In the genomic region with DNA sequence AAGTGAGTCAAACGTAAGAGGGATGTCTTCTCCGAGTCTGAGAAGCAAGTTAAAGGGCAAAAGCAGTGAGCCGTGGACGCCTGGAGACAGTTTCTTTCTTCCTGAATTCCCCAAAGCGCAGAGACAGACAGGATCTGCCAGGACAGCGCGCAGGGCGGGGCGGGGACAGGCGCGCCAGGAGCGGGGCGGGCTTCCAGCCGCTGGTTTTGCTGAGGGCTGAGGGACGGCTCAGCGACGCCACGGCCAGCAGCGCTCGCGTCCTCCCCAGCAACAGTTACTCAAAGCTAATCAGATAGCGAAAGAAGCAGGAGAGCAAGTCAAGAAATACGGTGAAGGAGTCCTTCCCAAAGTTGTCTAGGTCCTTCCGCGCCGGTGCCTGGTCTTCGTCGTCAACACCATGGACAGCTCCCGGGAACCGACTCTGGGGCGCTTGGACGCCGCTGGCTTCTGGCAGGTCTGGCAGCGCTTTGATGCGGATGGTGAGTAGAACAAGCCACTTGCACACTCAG, we compare ENCODE assay signal across 1 cellular context.
TF ChIP-seq lines count a peak whose summit lies in the region.

A gene with protein sequence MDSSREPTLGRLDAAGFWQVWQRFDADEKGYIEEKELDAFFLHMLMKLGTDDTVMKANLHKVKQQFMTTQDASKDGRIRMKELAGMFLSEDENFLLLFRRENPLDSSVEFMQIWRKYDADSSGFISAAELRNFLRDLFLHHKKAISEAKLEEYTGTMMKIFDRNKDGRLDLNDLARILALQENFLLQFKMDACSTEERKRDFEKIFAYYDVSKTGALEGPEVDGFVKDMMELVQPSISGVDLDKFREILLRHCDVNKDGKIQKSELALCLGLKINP (plus strand): TSS at position 209 of the 509 bp plus-strand sequence. CDS start 189 bp downstream, at position 398.

TF ChIP-seq in WTC11, 78 proteins besides CTCF, POLR2A, EP300 and RAD21 (continued from another document and continues in another):
- TF ChIP-seq, protein P1, sequence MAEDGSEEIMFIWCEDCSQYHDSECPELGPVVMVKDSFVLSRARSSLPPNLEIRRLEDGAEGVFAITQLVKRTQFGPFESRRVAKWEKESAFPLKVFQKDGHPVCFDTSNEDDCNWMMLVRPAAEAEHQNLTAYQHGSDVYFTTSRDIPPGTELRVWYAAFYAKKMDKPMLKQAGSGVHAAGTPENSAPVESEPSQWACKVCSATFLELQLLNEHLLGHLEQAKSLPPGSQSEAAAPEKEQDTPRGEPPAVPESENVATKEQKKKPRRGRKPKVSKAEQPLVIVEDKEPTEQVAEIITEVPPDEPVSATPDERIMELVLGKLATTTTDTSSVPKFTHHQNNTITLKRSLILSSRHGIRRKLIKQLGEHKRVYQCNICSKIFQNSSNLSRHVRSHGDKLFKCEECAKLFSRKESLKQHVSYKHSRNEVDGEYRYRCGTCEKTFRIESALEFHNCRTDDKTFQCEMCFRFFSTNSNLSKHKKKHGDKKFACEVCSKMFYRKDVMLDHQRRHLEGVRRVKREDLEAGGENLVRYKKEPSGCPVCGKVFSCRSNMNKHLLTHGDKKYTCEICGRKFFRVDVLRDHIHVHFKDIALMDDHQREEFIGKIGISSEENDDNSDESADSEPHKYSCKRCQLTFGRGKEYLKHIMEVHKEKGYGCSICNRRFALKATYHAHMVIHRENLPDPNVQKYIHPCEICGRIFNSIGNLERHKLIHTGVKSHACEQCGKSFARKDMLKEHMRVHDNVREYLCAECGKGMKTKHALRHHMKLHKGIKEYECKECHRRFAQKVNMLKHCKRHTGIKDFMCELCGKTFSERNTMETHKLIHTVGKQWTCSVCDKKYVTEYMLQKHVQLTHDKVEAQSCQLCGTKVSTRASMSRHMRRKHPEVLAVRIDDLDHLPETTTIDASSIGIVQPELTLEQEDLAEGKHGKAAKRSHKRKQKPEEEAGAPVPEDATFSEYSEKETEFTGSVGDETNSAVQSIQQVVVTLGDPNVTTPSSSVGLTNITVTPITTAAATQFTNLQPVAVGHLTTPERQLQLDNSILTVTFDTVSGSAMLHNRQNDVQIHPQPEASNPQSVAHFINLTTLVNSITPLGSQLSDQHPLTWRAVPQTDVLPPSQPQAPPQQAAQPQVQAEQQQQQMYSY (CRISPR knock-in tag; IDR thresholded peaks at IDR 0.05): no peak
- TF ChIP-seq, protein P2, sequence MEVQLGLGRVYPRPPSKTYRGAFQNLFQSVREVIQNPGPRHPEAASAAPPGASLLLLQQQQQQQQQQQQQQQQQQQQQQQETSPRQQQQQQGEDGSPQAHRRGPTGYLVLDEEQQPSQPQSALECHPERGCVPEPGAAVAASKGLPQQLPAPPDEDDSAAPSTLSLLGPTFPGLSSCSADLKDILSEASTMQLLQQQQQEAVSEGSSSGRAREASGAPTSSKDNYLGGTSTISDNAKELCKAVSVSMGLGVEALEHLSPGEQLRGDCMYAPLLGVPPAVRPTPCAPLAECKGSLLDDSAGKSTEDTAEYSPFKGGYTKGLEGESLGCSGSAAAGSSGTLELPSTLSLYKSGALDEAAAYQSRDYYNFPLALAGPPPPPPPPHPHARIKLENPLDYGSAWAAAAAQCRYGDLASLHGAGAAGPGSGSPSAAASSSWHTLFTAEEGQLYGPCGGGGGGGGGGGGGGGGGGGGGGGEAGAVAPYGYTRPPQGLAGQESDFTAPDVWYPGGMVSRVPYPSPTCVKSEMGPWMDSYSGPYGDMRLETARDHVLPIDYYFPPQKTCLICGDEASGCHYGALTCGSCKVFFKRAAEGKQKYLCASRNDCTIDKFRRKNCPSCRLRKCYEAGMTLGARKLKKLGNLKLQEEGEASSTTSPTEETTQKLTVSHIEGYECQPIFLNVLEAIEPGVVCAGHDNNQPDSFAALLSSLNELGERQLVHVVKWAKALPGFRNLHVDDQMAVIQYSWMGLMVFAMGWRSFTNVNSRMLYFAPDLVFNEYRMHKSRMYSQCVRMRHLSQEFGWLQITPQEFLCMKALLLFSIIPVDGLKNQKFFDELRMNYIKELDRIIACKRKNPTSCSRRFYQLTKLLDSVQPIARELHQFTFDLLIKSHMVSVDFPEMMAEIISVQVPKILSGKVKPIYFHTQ (CRISPR knock-in tag; IDR thresholded peaks at IDR 0.05): no peak
- TF ChIP-seq GRHL2 (CRISPR knock-in tag; IDR thresholded peaks at IDR 0.05; ENCODE audit: insufficient replicate concordance, severe bottlenecking) (no peak), RORB (CRISPR knock-in tag; IDR thresholded peaks at IDR 0.05) (no peak), SP1 (CRISPR knock-in tag; conservative IDR thresholded peaks at IDR 0.05) (peak; percentile 72), PRRX2 (CRISPR knock-in tag; IDR thresholded peaks at IDR 0.05) (no peak), CREM (CRISPR knock-in tag; IDR thresholded peaks at IDR 0.05) (peak; percentile 81), ZNF317 (CRISPR knock-in tag; IDR thresholded peaks at IDR 0.05; ENCODE audit: borderline replicate concordance, low read depth) (no peak), ZBTB21 (CRISPR knock-in tag; IDR thresholded peaks at IDR 0.05; ENCODE audit: borderline replicate concordance) (peak; percentile 75), NR3C1 (CRISPR knock-in tag; conservative IDR thresholded peaks at IDR 0.05; ENCODE audit: low read depth) (no peak), IRF2 (CRISPR knock-in tag; IDR thresholded peaks at IDR 0.05; ENCODE audit: borderline replicate concordance, low read depth) (0 out of 2 replicates have a peak, but pooled peaks have one; percentile 54), MXD4 (CRISPR knock-in tag; IDR thresholded peaks at IDR 0.05; ENCODE audit: borderline replicate concordance) (no peak), SOX15 (CRISPR knock-in tag; IDR thresholded peaks at IDR 0.05) (no peak), GABPB1 (CRISPR knock-in tag; IDR thresholded peaks at IDR 0.05) (peak; percentile 82), RELA (CRISPR knock-in tag; IDR thresholded peaks at IDR 0.05; ENCODE audit: borderline replicate concordance) (peak; percentile 89; the same call in 1 of the 2 replicates), FOXJ3 (CRISPR knock-in tag; IDR thresholded peaks at IDR 0.05; ENCODE audit: borderline replicate concordance) (no peak), FOXP1 (CRISPR knock-in tag; IDR thresholded peaks at IDR 0.05; ENCODE audit: borderline replicate concordance) (peak; percentile 96), ZNF232 (CRISPR knock-in tag; IDR thresholded peaks at IDR 0.05) (peak; percentile 35; the same call in 1 of the 2 replicates), NFYB (CRISPR knock-in tag; conservative IDR thresholded peaks at IDR 0.05; ENCODE audit: low read depth) (peak; percentile 32; the same call in 1 of the 2 replicates), ZNF416 (CRISPR knock-in tag; IDR thresholded peaks at IDR 0.05) (no peak), OVOL2 (CRISPR knock-in tag; IDR thresholded peaks at IDR 0.05; ENCODE audit: borderline replicate concordance) (no peak)
- TF ChIP-seq, protein P3, sequence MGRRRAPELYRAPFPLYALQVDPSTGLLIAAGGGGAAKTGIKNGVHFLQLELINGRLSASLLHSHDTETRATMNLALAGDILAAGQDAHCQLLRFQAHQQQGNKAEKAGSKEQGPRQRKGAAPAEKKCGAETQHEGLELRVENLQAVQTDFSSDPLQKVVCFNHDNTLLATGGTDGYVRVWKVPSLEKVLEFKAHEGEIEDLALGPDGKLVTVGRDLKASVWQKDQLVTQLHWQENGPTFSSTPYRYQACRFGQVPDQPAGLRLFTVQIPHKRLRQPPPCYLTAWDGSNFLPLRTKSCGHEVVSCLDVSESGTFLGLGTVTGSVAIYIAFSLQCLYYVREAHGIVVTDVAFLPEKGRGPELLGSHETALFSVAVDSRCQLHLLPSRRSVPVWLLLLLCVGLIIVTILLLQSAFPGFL (CRISPR knock-in tag; IDR thresholded peaks at IDR 0.05; ENCODE audit: borderline replicate concordance): peak; percentile 89; the same call in 1 of the 2 replicates
- TF ChIP-seq, protein P4, sequence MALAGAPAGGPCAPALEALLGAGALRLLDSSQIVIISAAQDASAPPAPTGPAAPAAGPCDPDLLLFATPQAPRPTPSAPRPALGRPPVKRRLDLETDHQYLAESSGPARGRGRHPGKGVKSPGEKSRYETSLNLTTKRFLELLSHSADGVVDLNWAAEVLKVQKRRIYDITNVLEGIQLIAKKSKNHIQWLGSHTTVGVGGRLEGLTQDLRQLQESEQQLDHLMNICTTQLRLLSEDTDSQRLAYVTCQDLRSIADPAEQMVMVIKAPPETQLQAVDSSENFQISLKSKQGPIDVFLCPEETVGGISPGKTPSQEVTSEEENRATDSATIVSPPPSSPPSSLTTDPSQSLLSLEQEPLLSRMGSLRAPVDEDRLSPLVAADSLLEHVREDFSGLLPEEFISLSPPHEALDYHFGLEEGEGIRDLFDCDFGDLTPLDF (CRISPR knock-in tag; IDR thresholded peaks at IDR 0.05): 0 out of 2 replicates have a peak, but pooled peaks have one; percentile 57
- TF ChIP-seq, protein P5, sequence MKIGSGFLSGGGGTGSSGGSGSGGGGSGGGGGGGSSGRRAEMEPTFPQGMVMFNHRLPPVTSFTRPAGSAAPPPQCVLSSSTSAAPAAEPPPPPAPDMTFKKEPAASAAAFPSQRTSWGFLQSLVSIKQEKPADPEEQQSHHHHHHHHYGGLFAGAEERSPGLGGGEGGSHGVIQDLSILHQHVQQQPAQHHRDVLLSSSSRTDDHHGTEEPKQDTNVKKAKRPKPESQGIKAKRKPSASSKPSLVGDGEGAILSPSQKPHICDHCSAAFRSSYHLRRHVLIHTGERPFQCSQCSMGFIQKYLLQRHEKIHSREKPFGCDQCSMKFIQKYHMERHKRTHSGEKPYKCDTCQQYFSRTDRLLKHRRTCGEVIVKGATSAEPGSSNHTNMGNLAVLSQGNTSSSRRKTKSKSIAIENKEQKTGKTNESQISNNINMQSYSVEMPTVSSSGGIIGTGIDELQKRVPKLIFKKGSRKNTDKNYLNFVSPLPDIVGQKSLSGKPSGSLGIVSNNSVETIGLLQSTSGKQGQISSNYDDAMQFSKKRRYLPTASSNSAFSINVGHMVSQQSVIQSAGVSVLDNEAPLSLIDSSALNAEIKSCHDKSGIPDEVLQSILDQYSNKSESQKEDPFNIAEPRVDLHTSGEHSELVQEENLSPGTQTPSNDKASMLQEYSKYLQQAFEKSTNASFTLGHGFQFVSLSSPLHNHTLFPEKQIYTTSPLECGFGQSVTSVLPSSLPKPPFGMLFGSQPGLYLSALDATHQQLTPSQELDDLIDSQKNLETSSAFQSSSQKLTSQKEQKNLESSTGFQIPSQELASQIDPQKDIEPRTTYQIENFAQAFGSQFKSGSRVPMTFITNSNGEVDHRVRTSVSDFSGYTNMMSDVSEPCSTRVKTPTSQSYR (CRISPR knock-in tag; IDR thresholded peaks at IDR 0.05): peak; percentile 77; the same call in 1 of the 2 replicates
- TF ChIP-seq, protein P6, sequence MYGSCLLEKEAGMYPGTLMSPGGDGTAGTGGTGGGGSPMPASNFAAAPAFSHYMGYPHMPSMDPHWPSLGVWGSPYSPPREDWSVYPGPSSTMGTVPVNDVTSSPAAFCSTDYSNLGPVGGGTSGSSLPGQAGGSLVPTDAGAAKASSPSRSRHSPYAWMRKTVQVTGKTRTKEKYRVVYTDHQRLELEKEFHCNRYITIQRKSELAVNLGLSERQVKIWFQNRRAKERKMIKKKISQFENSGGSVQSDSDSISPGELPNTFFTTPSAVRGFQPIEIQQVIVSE (CRISPR knock-in tag; IDR thresholded peaks at IDR 0.05; ENCODE audit: borderline replicate concordance): no peak
- TF ChIP-seq, protein P7, sequence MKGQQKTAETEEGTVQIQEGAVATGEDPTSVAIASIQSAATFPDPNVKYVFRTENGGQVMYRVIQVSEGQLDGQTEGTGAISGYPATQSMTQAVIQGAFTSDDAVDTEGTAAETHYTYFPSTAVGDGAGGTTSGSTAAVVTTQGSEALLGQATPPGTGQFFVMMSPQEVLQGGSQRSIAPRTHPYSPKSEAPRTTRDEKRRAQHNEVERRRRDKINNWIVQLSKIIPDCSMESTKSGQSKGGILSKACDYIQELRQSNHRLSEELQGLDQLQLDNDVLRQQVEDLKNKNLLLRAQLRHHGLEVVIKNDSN (CRISPR knock-in tag; IDR thresholded peaks at IDR 0.05): peak; percentile 69; the same call in 1 of the 2 replicates
- TF ChIP-seq, protein P8, sequence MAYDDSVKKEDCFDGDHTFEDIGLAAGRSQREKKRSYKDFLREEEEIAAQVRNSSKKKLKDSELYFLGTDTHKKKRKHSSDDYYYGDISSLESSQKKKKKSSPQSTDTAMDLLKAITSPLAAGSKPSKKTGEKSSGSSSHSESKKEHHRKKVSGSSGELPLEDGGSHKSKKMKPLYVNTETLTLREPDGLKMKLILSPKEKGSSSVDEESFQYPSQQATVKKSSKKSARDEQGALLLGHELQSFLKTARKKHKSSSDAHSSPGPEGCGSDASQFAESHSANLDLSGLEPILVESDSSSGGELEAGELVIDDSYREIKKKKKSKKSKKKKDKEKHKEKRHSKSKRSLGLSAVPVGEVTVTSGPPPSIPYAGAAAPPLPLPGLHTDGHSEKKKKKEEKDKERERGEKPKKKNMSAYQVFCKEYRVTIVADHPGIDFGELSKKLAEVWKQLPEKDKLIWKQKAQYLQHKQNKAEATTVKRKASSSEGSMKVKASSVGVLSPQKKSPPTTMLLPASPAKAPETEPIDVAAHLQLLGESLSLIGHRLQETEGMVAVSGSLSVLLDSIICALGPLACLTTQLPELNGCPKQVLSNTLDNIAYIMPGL (CRISPR knock-in tag; IDR thresholded peaks at IDR 0.05): no peak
- TF ChIP-seq, protein P9, sequence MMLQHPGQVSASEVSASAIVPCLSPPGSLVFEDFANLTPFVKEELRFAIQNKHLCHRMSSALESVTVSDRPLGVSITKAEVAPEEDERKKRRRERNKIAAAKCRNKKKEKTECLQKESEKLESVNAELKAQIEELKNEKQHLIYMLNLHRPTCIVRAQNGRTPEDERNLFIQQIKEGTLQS (CRISPR knock-in tag; conservative IDR thresholded peaks at IDR 0.05): no peak
- TF ChIP-seq, protein P10, sequence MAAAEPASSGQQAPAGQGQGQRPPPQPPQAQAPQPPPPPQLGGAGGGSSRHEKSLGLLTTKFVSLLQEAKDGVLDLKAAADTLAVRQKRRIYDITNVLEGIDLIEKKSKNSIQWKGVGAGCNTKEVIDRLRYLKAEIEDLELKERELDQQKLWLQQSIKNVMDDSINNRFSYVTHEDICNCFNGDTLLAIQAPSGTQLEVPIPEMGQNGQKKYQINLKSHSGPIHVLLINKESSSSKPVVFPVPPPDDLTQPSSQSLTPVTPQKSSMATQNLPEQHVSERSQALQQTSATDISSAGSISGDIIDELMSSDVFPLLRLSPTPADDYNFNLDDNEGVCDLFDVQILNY (CRISPR knock-in tag; IDR thresholded peaks at IDR 0.05): peak; percentile 73; the same call in 1 of the 2 replicates
- TF ChIP-seq, protein P11, sequence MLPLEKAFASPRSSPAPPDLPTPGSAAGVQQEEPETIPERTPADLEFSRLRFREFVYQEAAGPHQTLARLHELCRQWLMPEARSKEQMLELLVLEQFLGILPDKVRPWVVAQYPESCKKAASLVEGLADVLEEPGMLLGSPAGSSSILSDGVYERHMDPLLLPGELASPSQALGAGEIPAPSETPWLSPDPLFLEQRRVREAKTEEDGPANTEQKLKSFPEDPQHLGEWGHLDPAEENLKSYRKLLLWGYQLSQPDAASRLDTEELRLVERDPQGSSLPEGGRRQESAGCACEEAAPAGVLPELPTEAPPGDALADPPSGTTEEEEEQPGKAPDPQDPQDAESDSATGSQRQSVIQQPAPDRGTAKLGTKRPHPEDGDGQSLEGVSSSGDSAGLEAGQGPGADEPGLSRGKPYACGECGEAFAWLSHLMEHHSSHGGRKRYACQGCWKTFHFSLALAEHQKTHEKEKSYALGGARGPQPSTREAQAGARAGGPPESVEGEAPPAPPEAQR (CRISPR knock-in tag; IDR thresholded peaks at IDR 0.05): no peak
- TF ChIP-seq, protein P12, sequence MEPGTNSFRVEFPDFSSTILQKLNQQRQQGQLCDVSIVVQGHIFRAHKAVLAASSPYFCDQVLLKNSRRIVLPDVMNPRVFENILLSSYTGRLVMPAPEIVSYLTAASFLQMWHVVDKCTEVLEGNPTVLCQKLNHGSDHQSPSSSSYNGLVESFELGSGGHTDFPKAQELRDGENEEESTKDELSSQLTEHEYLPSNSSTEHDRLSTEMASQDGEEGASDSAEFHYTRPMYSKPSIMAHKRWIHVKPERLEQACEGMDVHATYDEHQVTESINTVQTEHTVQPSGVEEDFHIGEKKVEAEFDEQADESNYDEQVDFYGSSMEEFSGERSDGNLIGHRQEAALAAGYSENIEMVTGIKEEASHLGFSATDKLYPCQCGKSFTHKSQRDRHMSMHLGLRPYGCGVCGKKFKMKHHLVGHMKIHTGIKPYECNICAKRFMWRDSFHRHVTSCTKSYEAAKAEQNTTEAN (CRISPR knock-in tag; IDR thresholded peaks at IDR 0.05): peak; percentile 96
